ENCODE assay signal across 10 cellular contexts in the genomic region with DNA sequence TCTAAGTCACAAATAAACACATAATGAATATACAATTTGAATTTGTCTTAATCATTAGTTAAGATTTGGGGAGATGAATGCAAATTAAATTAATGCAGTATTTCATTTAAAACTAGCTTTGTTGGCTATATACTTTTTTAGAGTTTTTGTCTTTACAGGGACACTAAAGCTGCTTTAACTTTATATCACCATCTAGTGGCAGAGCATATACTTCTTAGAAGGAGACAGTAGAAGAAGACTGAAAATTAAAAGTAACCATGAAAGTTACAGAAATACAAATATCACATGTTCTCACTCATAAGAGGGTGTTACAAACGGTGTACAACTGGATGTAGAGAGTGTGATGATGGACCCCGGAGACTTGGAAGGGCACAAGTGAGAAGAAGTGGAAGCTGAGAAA.
DNase-seq lines count a peak whose midpoint lies in the region; ATAC-seq, FAIRE-seq and TF ChIP-seq lines count a peak whose summit lies in the region.
"Had no signal": no experiment of that assay in that cellular context is flagged by ENCODE, and none has a peak within 500 bp of the region (broad histone marks: within the 10 kb centered on the region; RNA-seq: fewer than 3 reads in every experiment).

No MANE protein-coding gene starts in this region.

- H3K9me3 ChIP-seq in A673 (ENCODE audit: low read depth, low read length, poor library complexity, severe bottlenecking): no peaks in the 10 kb centered on the region
- H3K9me3 ChIP-seq: neutrophil had no signal

- BruUV-seq in A673 (replicated peaks; lab: Mats Ljungman, UMichigan): no TSS peak

- H3K27ac ChIP-seq in A673 (ENCODE audit: low read depth, low read length, poor library complexity, severe bottlenecking): no peak overlapping the region
- H3K27ac ChIP-seq: neutrophil had no signal

- ATAC-seq in GM18519 (IDR thresholded peaks at IDR 0.05; ENCODE audit: low FRiP score, unreplicated experiment) (peak; percentile 59), HG02623 (IDR thresholded peaks at IDR 0.05; ENCODE audit: unreplicated experiment) (no peak)
- ATAC-seq: WTC11 had no signal

- FAIRE-seq in colon (lab: Jason Lieb, UNC): peak; percentile 24

- CTCF ChIA-PET in A673 (lab: Charles Lee): no interaction called here

- peak; percentile 5 for DNase-seq in A673 (ENCODE audit: low spot score)
- peak; percentile 59 for DNase-seq in NCI-H146 treated with DMSO at 0.1 percent for 48 hours (lab: John Stamatoyannopoulos, UW; ENCODE audit: unreplicated experiment)
- no peak for DNase-seq in anterior cingulate cortex (lab: John Stamatoyannopoulos, UW)
- no peak for DNase-seq in activated effector memory CD4-positive, alpha-beta T cell treated with Interleukin-2 at 50 U/mL for 16 hours
- no peak for DNase-seq in NCI-H526 treated with DMSO at 0.1 percent for 48 hours (lab: John Stamatoyannopoulos, UW)

- no peaks in the 10 kb centered on the region for H3K4me1 ChIP-seq in A673 (ENCODE audit: insufficient read depth, low read length, poor library complexity, severe bottlenecking)

- no peak overlapping the region for H3K4me3 ChIP-seq in A673 (ENCODE audit: low read depth, low read length, poor library complexity, severe bottlenecking)

- intact Hi-C loops in A673 (cut with micrococcal nuclease; ENCODE audit: unreplicated experiment): loop anchor here (10.0 kb wide), 1 partner anchor 371 kb away; no protein-coding TSS in a partner anchor

- no peaks in the 10 kb centered on the region for H3K36me3 ChIP-seq in A673 (ENCODE audit: insufficient read depth, low read length, poor library complexity, severe bottlenecking)
- H3K36me3 ChIP-seq: neutrophil had no signal

- POLR2A ChIA-PET in A673 (lab: Charles Lee; ENCODE audit: low non-redundant PET): no interaction called here

- TF ChIP-seq CTCF in A673 (conservative IDR thresholded peaks at IDR 0.05; ENCODE audit: low read depth, low read length): peak; percentile 38; the same call in 1 of the 2 replicates

- no peaks in the 10 kb centered on the region for H3K27me3 ChIP-seq in A673 (replicated peaks; ENCODE audit: insufficient read depth, low read depth, low read length, poor library complexity)
- H3K27me3 ChIP-seq: neutrophil had no signal

Comparison
In these comparisons a context has a peak if more than half of its experiments do, and no peak if none do; other contexts are left out.
1. DNase-seq: peak in A673 (single experiment) and NCI-H146 treated with DMSO at 0.1 percent for 48 hours (single experiment); none in anterior cingulate cortex (0 of 58), activated effector memory CD4-positive, alpha-beta T cell treated with Interleukin-2 at 50 U/mL for 16 hours (single experiment) and NCI-H526 treated with DMSO at 0.1 percent for 48 hours (single experiment).